Comparison of ENCODE assay signal across 12 cellular contexts in genomic region chr12:120101617-120102016, GRCh38. TPM values are rescaled to one million over a fixed set of nuclear protein-coding genes. Genes with fewer than 3 reads are reported as not detected.
DNase-seq lines count a peak whose midpoint lies in the region; ATAC-seq lines count a peak whose summit lies in the region.
"Had no signal": no experiment of that assay in that cellular context is flagged by ENCODE, and none has a peak within 500 bp of the region (broad histone marks: within the 10 kb centered on the region; RNA-seq: fewer than 3 reads in every experiment).

No MANE protein-coding gene starts in this region.

- peak overlapping the region; percentile 32 for H3K27ac Mint-ChIP-seq in activated naive CD8-positive, alpha-beta T cell treated with anti-CD3 and anti-CD28 coated beads, Interleukin-2, amount 10 ng/mL, durations not matched to agents 7 days and 5 days

- peaks cover 44% of the 10 kb centered on the region for H3K36me3 ChIP-seq in muscle layer of colon (ENCODE audit: insufficient read depth, low read length)

- peaks cover 25% of the 10 kb centered on the region for H3K4me1 ChIP-seq in muscle layer of colon (ENCODE audit: insufficient read depth, low read length)

- H3K27ac ChIP-seq in muscle layer of colon (ENCODE audit: low read depth, low read length): peak overlapping the region; percentile 10
- H3K27ac ChIP-seq: left lung had no signal

- no peaks in the 10 kb centered on the region for H3K9me3 ChIP-seq in muscle layer of colon (ENCODE audit: low read length)
- H3K9me3 ChIP-seq: left lung had no signal

- DNase-seq in Right ventricle myocardium inferior (ENCODE audit: missing footprints): peak; percentile 34
- DNase-seq in left ventricle myocardium superior: no peak
- no peak for DNase-seq in activated naive CD8-positive, alpha-beta T cell treated with anti-CD3 and anti-CD28 coated beads, Interleukin-2, amount 10 ng/mL, durations not matched to agents 7 days and 5 days
- DNase-seq in ureter (ENCODE audit: low spot score): peak; percentile 59
- DNase-seq in activated gamma-delta T cell treated with Interleukin-2 at 50 U/mL for 16 hours: no peak
- DNase-seq: anterior cingulate cortex, NCI-H1930, OCI-M1 had no signal

- intact Hi-C loops in Right ventricle myocardium inferior (cut with DNase I) (no loop called here), left ventricle myocardium superior (cut with micrococcal nuclease) (no loop called here)

- no peak overlapping the region for H3K4me3 Mint-ChIP-seq in activated naive CD8-positive, alpha-beta T cell treated with anti-CD3 and anti-CD28 coated beads, Interleukin-2, amount 10 ng/mL, durations not matched to agents 7 days and 5 days

- H3K4me3 ChIP-seq in muscle layer of colon (ENCODE audit: low read depth in 1 of 2, low read length in 2 of 2): no peak overlapping the region
- H3K4me3 ChIP-seq: left lung had no signal

- H3K9ac ChIP-seq in muscle layer of colon (ENCODE audit: low read length): no peak overlapping the region

- peaks cover 11% of the 10 kb centered on the region for H3K36me3 Mint-ChIP-seq in activated naive CD8-positive, alpha-beta T cell treated with anti-CD3 and anti-CD28 coated beads, Interleukin-2, amount 10 ng/mL, durations not matched to agents 7 days and 5 days

- ATAC-seq in Right ventricle myocardium inferior (no peak), left ventricle myocardium superior (no peak), HG03025 (IDR thresholded peaks at IDR 0.05; ENCODE audit: low FRiP score, unreplicated experiment) (no peak), HG02981 (IDR thresholded peaks at IDR 0.05; ENCODE audit: unreplicated experiment) (no peak)
- no peak for ATAC-seq in activated naive CD8-positive, alpha-beta T cell treated with anti-CD3 and anti-CD28 coated beads, Interleukin-2, amount 10 ng/mL, durations not matched to agents 7 days and 5 days (ENCODE audit: low read depth)
- ATAC-seq: left lung had no signal

- H3K27me3 ChIP-seq in muscle layer of colon (ENCODE audit: control insufficient read depth in 1 of 2, insufficient read depth in 2 of 2, low read length in 2 of 2): no peaks in the 10 kb centered on the region
- H3K27me3 ChIP-seq: left lung had no signal

- no peaks in the 10 kb centered on the region for H3K27me3 Mint-ChIP-seq in activated naive CD8-positive, alpha-beta T cell treated with anti-CD3 and anti-CD28 coated beads, Interleukin-2, amount 10 ng/mL, durations not matched to agents 7 days and 5 days

- peaks cover 6% of the 10 kb centered on the region for H3K4me1 Mint-ChIP-seq in activated naive CD8-positive, alpha-beta T cell treated with anti-CD3 and anti-CD28 coated beads, Interleukin-2, amount 10 ng/mL, durations not matched to agents 7 days and 5 days

- POLR2A ChIA-PET in activated naive CD8-positive, alpha-beta T cell treated with anti-CD3 and anti-CD28 coated beads, Interleukin-2, amount 10 ng/mL, durations not matched to agents 7 days and 5 days (lab: Charles Lee): interaction anchor here (1.3 to 2.2 kb wide), 3 partner anchors 13 to 100 kb away, joined by 3 to 13 read pairs (median 3); partner anchors contain the start of genes RAB35 and RPLP0

- H3K9me3 Mint-ChIP-seq in activated naive CD8-positive, alpha-beta T cell treated with anti-CD3 and anti-CD28 coated beads, Interleukin-2, amount 10 ng/mL, durations not matched to agents 7 days and 5 days: no peaks in the 10 kb centered on the region

RNA-seq across cellular contexts. Expression of gene RAB35, which starts 14.9 kb away (rescaled TPM):
- total RNA-seq in Right ventricle myocardium inferior: 25.6 TPM
- total RNA-seq in left ventricle myocardium superior: 24.0 TPM
- total RNA-seq in activated naive CD8-positive, alpha-beta T cell treated with anti-CD3 and anti-CD28 coated beads, Interleukin-2, amount 10 ng/mL, durations not matched to agents 7 days and 5 days: 10 to 100 TPM; 57.1 to 60.2 TPM
- 47.5 TPM for total RNA-seq in ureter

Comparison
In these comparisons a context has a peak if more than half of its experiments do, and no peak if none do; other contexts are left out.
1. DNase-seq: peak in Right ventricle myocardium inferior (single experiment) and ureter (single experiment); none in left ventricle myocardium superior (single experiment), activated naive CD8-positive, alpha-beta T cell treated with anti-CD3 and anti-CD28 coated beads, Interleukin-2, amount 10 ng/mL, durations not matched to agents 7 days and 5 days (single experiment) and activated gamma-delta T cell treated with Interleukin-2 at 50 U/mL for 16 hours (single experiment).